In genomic region chr16:58020628-58021521, GRCh38 we compare ENCODE assay signal across 1 cellular context.
TF ChIP-seq lines count a peak whose summit lies in the region.

No MANE protein-coding gene starts in this region.

TF ChIP-seq in H1, 55 proteins besides CTCF, POLR2A, EP300 and RAD21:
- TF ChIP-seq JUND (IDR thresholded peaks at IDR 0.05; ENCODE audit: low read length) = 0 out of 2 replicates have a peak, but pooled peaks have one; percentile 15
- TF ChIP-seq MAFK (IDR thresholded peaks at IDR 0.05; ENCODE audit: low read depth, low read length) = no peak
